In genomic region chr2:230915297-230915696, GRCh38 we compare ENCODE assay signal across 23 cellular contexts.
DNase-seq lines count a peak whose midpoint lies in the region; ATAC-seq lines count a peak whose summit lies in the region.
"Had no signal": no experiment of that assay in that cellular context is flagged by ENCODE, and none has a peak within 500 bp of the region (broad histone marks: within the 10 kb centered on the region; RNA-seq: fewer than 3 reads in every experiment).

No MANE protein-coding gene starts in this region.

- H3K4me3 Mint-ChIP-seq in activated T-cell treated with anti-CD3 and anti-CD28 coated beads, Interleukin-2, amount 50 U/mL, for 24 hours = no peak overlapping the region
- H3K4me3 Mint-ChIP-seq in stimulated activated memory B cell treated with anti-CD40 and anti-IgM and Interleukin-4, amounts not matched to agents 10 μg/mL and 1 μg/mL and 100 μg/mL, for 72 hours = no peak overlapping the region
- H3K4me3 Mint-ChIP-seq: B cell, mesothelial cell of epicardium, naive B cell, type B pancreatic cell had no signal

- no peaks in the 10 kb centered on the region for H3K9me3 Mint-ChIP-seq in activated T-cell treated with anti-CD3 and anti-CD28 coated beads, Interleukin-2, amount 50 U/mL, for 24 hours
- no peaks in the 10 kb centered on the region for H3K9me3 Mint-ChIP-seq in stimulated activated memory B cell treated with anti-CD40 and anti-IgM and Interleukin-4, amounts not matched to agents 10 μg/mL and 1 μg/mL and 100 μg/mL, for 72 hours
- H3K9me3 Mint-ChIP-seq: activated T-helper 2 cell treated with anti-CD3 and anti-CD28 coated beads, Interferon-gamma antibody, Interleukin-2, Interleukin-4, amounts not matched to agents 10 μg/mL and 5 μg/mL and 100 μg/mL, durations not matched to agents 14 hours and 24 hours and 36 hours; mesothelial cell of epicardium; naive B cell; type B pancreatic cell had no signal

- H3K36me3 Mint-ChIP-seq in activated T-cell treated with anti-CD3 and anti-CD28 coated beads, Interleukin-2, amount 50 U/mL, for 24 hours (ENCODE audit: low read depth) = peaks cover 3% of the 10 kb centered on the region
- H3K36me3 Mint-ChIP-seq in stimulated activated memory B cell treated with anti-CD40 and anti-IgM and Interleukin-4, amounts not matched to agents 10 μg/mL and 1 μg/mL and 100 μg/mL, for 72 hours = peaks cover 23% of the 10 kb centered on the region
- H3K36me3 Mint-ChIP-seq: mesothelial cell of epicardium, naive B cell, type B pancreatic cell had no signal

- peaks cover 73% of the 10 kb centered on the region for H3K4me1 Mint-ChIP-seq in activated T-cell treated with anti-CD3 and anti-CD28 coated beads, Interleukin-2, amount 50 U/mL, for 24 hours (ENCODE audit: low read depth)
- H3K4me1 Mint-ChIP-seq in stimulated activated memory B cell treated with anti-CD40 and anti-IgM and Interleukin-4, amounts not matched to agents 10 μg/mL and 1 μg/mL and 100 μg/mL, for 72 hours = peaks cover 49% of the 10 kb centered on the region

- DNase-seq in activated T-cell treated with anti-CD3 and anti-CD28 coated beads, Interleukin-2, amount 50 U/mL, for 24 hours = peak; percentile 30
- DNase-seq in activated T-cell treated with anti-CD3 and anti-CD28 coated beads for 4 hours (no peak), islet precursor cell (peak; percentile 24), GM19238 (ENCODE audit: insufficient read length, low spot score) (no peak), NCI-H524 (lab: John Stamatoyannopoulos, UW) (no peak)
- DNase-seq in activated T-cell treated with anti-CD3 and anti-CD28 coated beads, Interleukin-2, amount 50 U/mL, for 48 hours = peak; percentile 16 to 19
- DNase-seq: amniotic stem cell, brain microvascular endothelial cell, DMS153, HCEC 1CT, Karpas-422, naive B cell, NCI-H1436 treated with DMSO at 0.1 percent for 48 hours, NCI-H774, substantia nigra had no signal

- peaks cover 15% of the 10 kb centered on the region for H3K27me3 Mint-ChIP-seq in activated T-cell treated with anti-CD3 and anti-CD28 coated beads, Interleukin-2, amount 50 U/mL, for 24 hours
- H3K27me3 Mint-ChIP-seq in stimulated activated memory B cell treated with anti-CD40 and anti-IgM and Interleukin-4, amounts not matched to agents 10 μg/mL and 1 μg/mL and 100 μg/mL, for 72 hours = no peaks in the 10 kb centered on the region
- H3K27me3 Mint-ChIP-seq: B cell had no signal

- peak; percentile 68 for ATAC-seq in stimulated activated memory B cell treated with anti-CD40 and anti-IgM and Interleukin-4, amounts not matched to agents 10 μg/mL and 1 μg/mL and 100 μg/mL, for 72 hours
- no peak for ATAC-seq in GM19035 (IDR thresholded peaks at IDR 0.05; ENCODE audit: unreplicated experiment)
- ATAC-seq: activated CD4-positive, CD25-positive, alpha-beta regulatory T cell treated with anti-CD3 and anti-CD28 coated beads, Interleukin-2, amount 50 U/mL, for 24 hours; left lung had no signal

- H3K27ac Mint-ChIP-seq in activated T-cell treated with anti-CD3 and anti-CD28 coated beads, Interleukin-2, amount 50 U/mL, for 24 hours = no peak overlapping the region
- H3K27ac Mint-ChIP-seq in stimulated activated memory B cell treated with anti-CD40 and anti-IgM and Interleukin-4, amounts not matched to agents 10 μg/mL and 1 μg/mL and 100 μg/mL, for 72 hours = peak overlapping the region; percentile 55
- H3K27ac Mint-ChIP-seq: activated T-helper 2 cell treated with anti-CD3 and anti-CD28 coated beads, Interferon-gamma antibody, Interleukin-2, Interleukin-4, amounts not matched to agents 10 μg/mL and 5 μg/mL and 100 μg/mL, durations not matched to agents 14 hours and 24 hours and 36 hours; B cell; mesothelial cell of epicardium; type B pancreatic cell had no signal

Comparison
In these comparisons a context has a peak if more than half of its experiments do, and no peak if none do; other contexts are left out.
1. DNase-seq: peak in activated T-cell treated with anti-CD3 and anti-CD28 coated beads, Interleukin-2, amount 50 U/mL, for 24 hours (single experiment), activated T-cell treated with anti-CD3 and anti-CD28 coated beads, Interleukin-2, amount 50 U/mL, for 48 hours (2 of 2) and islet precursor cell (single experiment); none in activated T-cell treated with anti-CD3 and anti-CD28 coated beads for 4 hours (single experiment), GM19238 (single experiment) and NCI-H524 (0 of 2).